Comparison of ENCODE assay signal across 1 cellular context in the genomic region with DNA sequence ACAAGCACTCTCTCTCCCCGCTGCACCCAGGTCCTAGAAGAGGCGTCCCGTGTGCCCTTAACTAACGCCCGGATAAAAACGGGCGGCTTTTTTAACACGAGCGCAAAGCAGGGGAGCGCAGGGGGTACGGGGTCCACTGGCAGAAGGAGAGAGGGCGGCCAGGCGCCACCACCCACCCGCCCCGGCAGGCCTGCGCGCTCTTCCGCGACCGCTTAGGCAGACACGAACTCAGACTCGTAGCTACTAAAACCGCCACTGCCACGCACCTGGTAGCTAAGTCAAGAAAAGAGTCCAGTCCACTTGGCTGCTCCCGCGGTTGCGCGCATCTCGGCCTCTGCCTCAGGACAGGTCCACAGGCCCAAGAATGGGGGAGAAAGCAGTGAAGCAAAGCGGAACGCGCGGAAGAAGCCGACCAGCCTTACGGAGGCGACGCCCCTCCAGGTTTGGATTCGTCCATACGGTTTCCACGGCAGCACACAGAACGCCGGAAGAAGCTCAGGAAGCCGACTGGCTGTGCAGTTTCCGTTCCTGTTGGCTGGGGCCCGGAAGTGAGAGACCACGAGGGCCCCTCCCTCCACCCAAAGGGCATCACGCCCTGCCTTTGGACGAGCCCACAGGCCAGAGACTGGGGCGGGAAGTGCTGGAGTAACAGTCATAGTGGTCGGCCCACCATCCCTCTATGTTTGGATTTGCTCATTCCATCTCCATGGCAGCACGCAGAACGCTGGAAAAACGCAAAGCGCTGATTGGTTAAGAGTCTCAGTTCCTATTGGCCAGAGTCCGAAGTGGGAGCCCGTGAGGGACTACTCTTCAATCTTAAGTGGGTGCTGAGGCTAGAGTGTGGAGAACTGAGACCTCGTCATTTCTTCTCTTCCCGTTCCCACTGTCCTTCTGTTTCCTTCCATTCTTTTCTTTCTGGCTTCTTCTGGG.
A peak's percentile ranks its signal among the peaks of the same experiment; 100 is the strongest.
TF ChIP-seq lines count a peak whose summit lies in the region.

A gene (minus strand): TSS at position 354 of the 930 bp plus-strand sequence. CDS start 7,344 bp downstream, outside the sequence.

TF ChIP-seq in HepG2, 621 proteins besides CTCF, POLR2A, EP300 and RAD21 (continued from another document):
- TF ChIP-seq, protein P1, sequence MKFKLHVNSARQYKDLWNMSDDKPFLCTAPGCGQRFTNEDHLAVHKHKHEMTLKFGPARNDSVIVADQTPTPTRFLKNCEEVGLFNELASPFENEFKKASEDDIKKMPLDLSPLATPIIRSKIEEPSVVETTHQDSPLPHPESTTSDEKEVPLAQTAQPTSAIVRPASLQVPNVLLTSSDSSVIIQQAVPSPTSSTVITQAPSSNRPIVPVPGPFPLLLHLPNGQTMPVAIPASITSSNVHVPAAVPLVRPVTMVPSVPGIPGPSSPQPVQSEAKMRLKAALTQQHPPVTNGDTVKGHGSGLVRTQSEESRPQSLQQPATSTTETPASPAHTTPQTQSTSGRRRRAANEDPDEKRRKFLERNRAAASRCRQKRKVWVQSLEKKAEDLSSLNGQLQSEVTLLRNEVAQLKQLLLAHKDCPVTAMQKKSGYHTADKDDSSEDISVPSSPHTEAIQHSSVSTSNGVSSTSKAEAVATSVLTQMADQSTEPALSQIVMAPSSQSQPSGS (CRISPR knock-in tag; IDR thresholded peaks at IDR 0.05): peak; percentile 79
- peak; percentile 99; the same call in 1 of the 2 replicates for TF ChIP-seq PCBP1 (IDR thresholded peaks at IDR 0.05; ENCODE audit: borderline replicate concordance, low read depth, low read length)
- peak; percentile 59 for TF ChIP-seq RXRB (CRISPR knock-in tag; IDR thresholded peaks at IDR 0.05; ENCODE audit: borderline replicate concordance)
- TF ChIP-seq, protein P2, sequence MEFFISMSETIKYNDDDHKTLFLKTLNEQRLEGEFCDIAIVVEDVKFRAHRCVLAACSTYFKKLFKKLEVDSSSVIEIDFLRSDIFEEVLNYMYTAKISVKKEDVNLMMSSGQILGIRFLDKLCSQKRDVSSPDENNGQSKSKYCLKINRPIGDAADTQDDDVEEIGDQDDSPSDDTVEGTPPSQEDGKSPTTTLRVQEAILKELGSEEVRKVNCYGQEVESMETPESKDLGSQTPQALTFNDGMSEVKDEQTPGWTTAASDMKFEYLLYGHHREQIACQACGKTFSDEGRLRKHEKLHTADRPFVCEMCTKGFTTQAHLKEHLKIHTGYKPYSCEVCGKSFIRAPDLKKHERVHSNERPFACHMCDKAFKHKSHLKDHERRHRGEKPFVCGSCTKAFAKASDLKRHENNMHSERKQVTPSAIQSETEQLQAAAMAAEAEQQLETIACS (CRISPR knock-in tag; IDR thresholded peaks at IDR 0.05): peak; percentile 69; the same call in 1 of the 2 replicates
- peak; percentile 55 for TF ChIP-seq POLR2AphosphoS5 (IDR thresholded peaks at IDR 0.05; ENCODE audit: low read depth, low read length)
- 0 out of 2 replicates have a peak, but pooled peaks have one; percentile 37 for TF ChIP-seq ZSCAN25 (CRISPR knock-in tag; IDR thresholded peaks at IDR 0.05)
- TF ChIP-seq, protein P3, sequence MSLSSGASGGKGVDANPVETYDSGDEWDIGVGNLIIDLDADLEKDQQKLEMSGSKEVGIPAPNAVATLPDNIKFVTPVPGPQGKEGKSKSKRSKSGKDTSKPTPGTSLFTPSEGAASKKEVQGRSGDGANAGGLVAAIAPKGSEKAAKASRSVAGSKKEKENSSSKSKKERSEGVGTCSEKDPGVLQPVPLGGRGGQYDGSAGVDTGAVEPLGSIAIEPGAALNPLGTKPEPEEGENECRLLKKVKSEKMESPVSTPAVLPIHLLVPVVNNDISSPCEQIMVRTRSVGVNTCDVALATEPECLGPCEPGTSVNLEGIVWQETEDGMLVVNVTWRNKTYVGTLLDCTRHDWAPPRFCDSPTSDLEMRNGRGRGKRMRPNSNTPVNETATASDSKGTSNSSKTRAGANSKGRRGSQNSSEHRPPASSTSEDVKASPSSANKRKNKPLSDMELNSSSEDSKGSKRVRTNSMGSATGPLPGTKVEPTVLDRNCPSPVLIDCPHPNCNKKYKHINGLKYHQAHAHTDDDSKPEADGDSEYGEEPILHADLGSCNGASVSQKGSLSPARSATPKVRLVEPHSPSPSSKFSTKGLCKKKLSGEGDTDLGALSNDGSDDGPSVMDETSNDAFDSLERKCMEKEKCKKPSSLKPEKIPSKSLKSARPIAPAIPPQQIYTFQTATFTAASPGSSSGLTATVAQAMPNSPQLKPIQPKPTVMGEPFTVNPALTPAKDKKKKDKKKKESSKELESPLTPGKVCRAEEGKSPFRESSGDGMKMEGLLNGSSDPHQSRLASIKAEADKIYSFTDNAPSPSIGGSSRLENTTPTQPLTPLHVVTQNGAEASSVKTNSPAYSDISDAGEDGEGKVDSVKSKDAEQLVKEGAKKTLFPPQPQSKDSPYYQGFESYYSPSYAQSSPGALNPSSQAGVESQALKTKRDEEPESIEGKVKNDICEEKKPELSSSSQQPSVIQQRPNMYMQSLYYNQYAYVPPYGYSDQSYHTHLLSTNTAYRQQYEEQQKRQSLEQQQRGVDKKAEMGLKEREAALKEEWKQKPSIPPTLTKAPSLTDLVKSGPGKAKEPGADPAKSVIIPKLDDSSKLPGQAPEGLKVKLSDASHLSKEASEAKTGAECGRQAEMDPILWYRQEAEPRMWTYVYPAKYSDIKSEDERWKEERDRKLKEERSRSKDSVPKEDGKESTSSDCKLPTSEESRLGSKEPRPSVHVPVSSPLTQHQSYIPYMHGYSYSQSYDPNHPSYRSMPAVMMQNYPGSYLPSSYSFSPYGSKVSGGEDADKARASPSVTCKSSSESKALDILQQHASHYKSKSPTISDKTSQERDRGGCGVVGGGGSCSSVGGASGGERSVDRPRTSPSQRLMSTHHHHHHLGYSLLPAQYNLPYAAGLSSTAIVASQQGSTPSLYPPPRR (CRISPR knock-in tag; IDR thresholded peaks at IDR 0.05; ENCODE audit: borderline replicate concordance): no peak; the same call in 1 of the 2 replicates
- peak; percentile 78; the same call in 1 of the 2 replicates for TF ChIP-seq ETV6 (CRISPR knock-in tag; conservative IDR thresholded peaks at IDR 0.05)
TF ChIP-seq in HepG2: peak in this region for 222.
